38 cellular contexts compared by ENCODE assay signal in genomic region chr13:92514420-92515125, GRCh38.
"Had no signal": no experiment of that assay in that cellular context is flagged by ENCODE, and none has a peak within 500 bp of the region (broad histone marks: within the 10 kb centered on the region; RNA-seq: fewer than 3 reads in every experiment).

No MANE protein-coding gene starts in this region.

- H3K4me3 Mint-ChIP-seq: activated CD4-positive, alpha-beta memory T cell treated with anti-CD3 and anti-CD28 coated beads, Interleukin-2, amount 10 ng/mL, durations not matched to agents 7 days and 5 days; activated CD4-positive, alpha-beta T cell treated with anti-CD3 and anti-CD28 coated beads for 36 hours; activated CD4-positive, alpha-beta T cell treated with anti-CD3 and anti-CD28 coated beads, Interleukin-2, amount 10 ng/mL, durations not matched to agents 7 days and 5 days; activated CD8-positive, alpha-beta memory T cell treated with anti-CD3 and anti-CD28 coated beads, Interleukin-2, amount 10 ng/mL, durations not matched to agents 7 days and 5 days; activated CD8-positive, alpha-beta T cell treated with anti-CD3 and anti-CD28 coated beads, Interleukin-2, amount 10 ng/mL, durations not matched to agents 7 days and 5 days; activated naive CD4-positive, alpha-beta T cell treated with anti-CD3 and anti-CD28 coated beads, Interleukin-2, amount 10 ng/mL, durations not matched to agents 7 days and 5 days; activated naive CD4-positive, alpha-beta T cell treated with anti-CD3 and anti-CD28 coated beads, Interleukin-2, amount 50 U/mL, for 24 hours; activated naive CD8-positive, alpha-beta T cell; activated naive CD8-positive, alpha-beta T cell treated with anti-CD3 and anti-CD28 coated beads, Interleukin-2, amount 10 ng/mL, durations not matched to agents 7 days and 5 days; activated naive CD8-positive, alpha-beta T cell treated with anti-CD3 and anti-CD28 coated beads, Interleukin-2, amount 50 U/mL, for 24 hours; activated T-cell treated with anti-CD3 and anti-CD28 coated beads, Interleukin-2, amount 50 U/mL, for 24 hours; T-helper 1 cell treated with Interleukin-12 subunit alpha and Interleukin-12 subunit beta and Interleukin-4 antibody, amounts not matched to agents 30 μg/mL and 1 μg/mL, for 36 hours; T-helper 2 cell treated with Interferon-gamma antibody and Interleukin-4, amounts not matched to agents 5 μg/mL and 100 μg/mL, for 36 hours; WTC11 had no signal

- H3K27me3 Mint-ChIP-seq: activated CD4-positive, alpha-beta memory T cell treated with anti-CD3 and anti-CD28 coated beads, Interleukin-2, amount 10 ng/mL, durations not matched to agents 7 days and 5 days; activated CD4-positive, alpha-beta T cell treated with anti-CD3 and anti-CD28 coated beads for 36 hours; activated CD4-positive, alpha-beta T cell treated with anti-CD3 and anti-CD28 coated beads, Interleukin-2, amount 10 ng/mL, durations not matched to agents 7 days and 5 days; activated CD8-positive, alpha-beta memory T cell treated with anti-CD3 and anti-CD28 coated beads, Interleukin-2, amount 10 ng/mL, durations not matched to agents 7 days and 5 days; activated naive CD4-positive, alpha-beta T cell treated with anti-CD3 and anti-CD28 coated beads, Interleukin-2, amount 10 ng/mL, durations not matched to agents 7 days and 5 days; activated naive CD4-positive, alpha-beta T cell treated with anti-CD3 and anti-CD28 coated beads, Interleukin-2, amount 50 U/mL, for 24 hours; activated naive CD8-positive, alpha-beta T cell; activated naive CD8-positive, alpha-beta T cell treated with anti-CD3 and anti-CD28 coated beads, Interleukin-2, amount 10 ng/mL, durations not matched to agents 7 days and 5 days; activated naive CD8-positive, alpha-beta T cell treated with anti-CD3 and anti-CD28 coated beads, Interleukin-2, amount 50 U/mL, for 24 hours; activated T-cell treated with anti-CD3 and anti-CD28 coated beads, Interleukin-2, amount 50 U/mL, for 24 hours had no signal

- ATAC-seq: activated CD4-positive, alpha-beta T cell treated with anti-CD3 and anti-CD28 coated beads for 36 hours; activated CD4-positive, CD25-positive, alpha-beta regulatory T cell treated with anti-CD3 and anti-CD28 coated beads, Interleukin-2, amount 50 U/mL, for 24 hours; activated CD8-positive, alpha-beta memory T cell treated with anti-CD3 and anti-CD28 coated beads, Interleukin-2, amount 10 ng/mL, durations not matched to agents 7 days and 5 days; activated CD8-positive, alpha-beta T cell treated with anti-CD3 and anti-CD28 coated beads, Interleukin-2, amount 10 ng/mL, durations not matched to agents 7 days and 5 days; activated naive CD8-positive, alpha-beta T cell treated with anti-CD3 and anti-CD28 coated beads, Interleukin-2, amount 50 U/mL, for 24 hours; body of pancreas; WTC11 had no signal

- H3K27me3 ChIP-seq: ascending aorta, body of pancreas, brain microvascular endothelial cell, breast epithelium had no signal

- H3K36me3 Mint-ChIP-seq: activated CD8-positive, alpha-beta memory T cell treated with anti-CD3 and anti-CD28 coated beads, Interleukin-2, amount 10 ng/mL, durations not matched to agents 7 days and 5 days; activated naive CD4-positive, alpha-beta T cell treated with anti-CD3 and anti-CD28 coated beads, Interleukin-2, amount 10 ng/mL, durations not matched to agents 7 days and 5 days; activated naive CD4-positive, alpha-beta T cell treated with anti-CD3 and anti-CD28 coated beads, Interleukin-2, amount 50 U/mL, for 24 hours; activated naive CD8-positive, alpha-beta T cell; activated naive CD8-positive, alpha-beta T cell treated with anti-CD3 and anti-CD28 coated beads, Interleukin-2, amount 10 ng/mL, durations not matched to agents 7 days and 5 days had no signal

- H3K36me3 ChIP-seq: ascending aorta, brain microvascular endothelial cell, breast epithelium, WERI-Rb-1 had no signal

- H3K4me1 ChIP-seq: ascending aorta, body of pancreas, breast epithelium had no signal

- FAIRE-seq: TTC549 had no signal

- H3K4me3 ChIP-seq: ascending aorta, body of pancreas, breast epithelium had no signal

- H3K27ac ChIP-seq: ascending aorta, body of pancreas, brain microvascular endothelial cell, breast epithelium, WERI-Rb-1 had no signal

- H3K27ac Mint-ChIP-seq: activated CD4-positive, alpha-beta memory T cell treated with anti-CD3 and anti-CD28 coated beads, Interleukin-2, amount 10 ng/mL, durations not matched to agents 7 days and 5 days; activated CD4-positive, alpha-beta T cell treated with anti-CD3 and anti-CD28 coated beads for 36 hours; activated CD4-positive, alpha-beta T cell treated with anti-CD3 and anti-CD28 coated beads, Interleukin-2, amount 10 ng/mL, durations not matched to agents 7 days and 5 days; activated CD8-positive, alpha-beta memory T cell treated with anti-CD3 and anti-CD28 coated beads, Interleukin-2, amount 10 ng/mL, durations not matched to agents 7 days and 5 days; activated CD8-positive, alpha-beta T cell treated with anti-CD3 and anti-CD28 coated beads, Interleukin-2, amount 10 ng/mL, durations not matched to agents 7 days and 5 days; activated naive CD4-positive, alpha-beta T cell treated with anti-CD3 and anti-CD28 coated beads, Interleukin-2, amount 10 ng/mL, durations not matched to agents 7 days and 5 days; activated naive CD4-positive, alpha-beta T cell treated with anti-CD3 and anti-CD28 coated beads, Interleukin-2, amount 50 U/mL, for 24 hours; activated naive CD8-positive, alpha-beta T cell; activated naive CD8-positive, alpha-beta T cell treated with anti-CD3 and anti-CD28 coated beads, Interleukin-2, amount 10 ng/mL, durations not matched to agents 7 days and 5 days; activated naive CD8-positive, alpha-beta T cell treated with anti-CD3 and anti-CD28 coated beads, Interleukin-2, amount 50 U/mL, for 24 hours; activated T-cell treated with anti-CD3 and anti-CD28 coated beads, Interleukin-2, amount 50 U/mL, for 24 hours; activated T-helper 2 cell treated with anti-CD3 and anti-CD28 coated beads, Interferon-gamma antibody, Interleukin-2, Interleukin-4, amounts not matched to agents 10 μg/mL and 5 μg/mL and 100 μg/mL, durations not matched to agents 14 hours and 24 hours and 36 hours; T-helper 1 cell treated with Interleukin-12 subunit alpha and Interleukin-12 subunit beta and Interleukin-4 antibody, amounts not matched to agents 30 μg/mL and 1 μg/mL, for 36 hours; T-helper 2 cell treated with Interferon-gamma antibody and Interleukin-4, amounts not matched to agents 5 μg/mL and 100 μg/mL, for 36 hours; WTC11 had no signal

- DNase-seq: activated CD4-positive, alpha-beta memory T cell treated with anti-CD3 and anti-CD28 coated beads, Interleukin-2, amount 10 ng/mL, durations not matched to agents 7 days and 5 days; activated CD4-positive, alpha-beta T cell treated with anti-CD3 and anti-CD28 coated beads for 1 hour; activated CD4-positive, alpha-beta T cell treated with anti-CD3 and anti-CD28 coated beads for 36 hours; activated CD4-positive, alpha-beta T cell treated with anti-CD3 and anti-CD28 coated beads for 48 hours; activated CD4-positive, alpha-beta T cell treated with anti-CD3 and anti-CD28 coated beads, Interleukin-2, amount 10 ng/mL, durations not matched to agents 7 days and 5 days; activated CD4-positive, alpha-beta T cell treated with anti-CD3 and anti-CD28 coated beads, Interleukin-2, amount 50 U/mL, for 48 hours; activated CD4-positive, CD25-positive, alpha-beta regulatory T cell; activated CD8-positive, alpha-beta memory T cell treated with anti-CD3 and anti-CD28 coated beads for 24 hours; activated CD8-positive, alpha-beta memory T cell treated with anti-CD3 and anti-CD28 coated beads, Interleukin-2, amount 10 ng/mL, durations not matched to agents 7 days and 5 days; activated CD8-positive, alpha-beta memory T cell treated with anti-CD3 and anti-CD28 coated beads, Interleukin-2, amount 50 U/mL, for 48 hours; activated CD8-positive, alpha-beta T cell treated with anti-CD3 and anti-CD28 coated beads, Interleukin-2, amount 10 ng/mL, durations not matched to agents 7 days and 5 days; activated effector memory CD4-positive, alpha-beta T cell treated with Interleukin-2 at 50 U/mL for 16 hours; activated gamma-delta T cell; activated naive CD4-positive, alpha-beta T cell treated with anti-CD3 and anti-CD28 coated beads, Interleukin-2, amount 10 ng/mL, durations not matched to agents 7 days and 5 days; activated naive CD4-positive, alpha-beta T cell treated with Interleukin-2 at 50 U/mL for 16 hours; activated naive CD8-positive, alpha-beta T cell treated with anti-CD3 and anti-CD28 coated beads, Interleukin-2, amount 10 ng/mL, durations not matched to agents 7 days and 5 days; activated naive CD8-positive, alpha-beta T cell treated with anti-CD3 and anti-CD28 coated beads, Interleukin-2, amount 50 U/mL, for 24 hours; activated T-cell treated with anti-CD3 and anti-CD28 coated beads, Interleukin-2, amount 50 U/mL, for 24 hours; activated T-cell treated with anti-CD3 and anti-CD28 coated beads, Interleukin-2, amount 50 U/mL, for 48 hours; amygdala; anterior cingulate cortex; body of pancreas; brain microvascular endothelial cell; central memory CD4-positive, alpha-beta T cell; T-helper 1 cell; T-helper 2 cell; T-helper 9 cell; WERI-Rb-1 had no signal

- H3K4me1 Mint-ChIP-seq: activated CD4-positive, alpha-beta memory T cell treated with anti-CD3 and anti-CD28 coated beads, Interleukin-2, amount 10 ng/mL, durations not matched to agents 7 days and 5 days; activated CD4-positive, alpha-beta T cell treated with anti-CD3 and anti-CD28 coated beads for 36 hours; activated CD4-positive, alpha-beta T cell treated with anti-CD3 and anti-CD28 coated beads, Interleukin-2, amount 10 ng/mL, durations not matched to agents 7 days and 5 days; activated CD8-positive, alpha-beta memory T cell treated with anti-CD3 and anti-CD28 coated beads, Interleukin-2, amount 10 ng/mL, durations not matched to agents 7 days and 5 days; activated naive CD4-positive, alpha-beta T cell treated with anti-CD3 and anti-CD28 coated beads, Interleukin-2, amount 10 ng/mL, durations not matched to agents 7 days and 5 days; activated naive CD4-positive, alpha-beta T cell treated with anti-CD3 and anti-CD28 coated beads, Interleukin-2, amount 50 U/mL, for 24 hours; activated naive CD8-positive, alpha-beta T cell treated with anti-CD3 and anti-CD28 coated beads, Interleukin-2, amount 10 ng/mL, durations not matched to agents 7 days and 5 days; activated naive CD8-positive, alpha-beta T cell treated with anti-CD3 and anti-CD28 coated beads, Interleukin-2, amount 50 U/mL, for 24 hours had no signal

- H3K9me3 ChIP-seq: ascending aorta, body of pancreas had no signal
